Comparison of ENCODE assay signal across 11 cellular contexts in the genomic region with DNA sequence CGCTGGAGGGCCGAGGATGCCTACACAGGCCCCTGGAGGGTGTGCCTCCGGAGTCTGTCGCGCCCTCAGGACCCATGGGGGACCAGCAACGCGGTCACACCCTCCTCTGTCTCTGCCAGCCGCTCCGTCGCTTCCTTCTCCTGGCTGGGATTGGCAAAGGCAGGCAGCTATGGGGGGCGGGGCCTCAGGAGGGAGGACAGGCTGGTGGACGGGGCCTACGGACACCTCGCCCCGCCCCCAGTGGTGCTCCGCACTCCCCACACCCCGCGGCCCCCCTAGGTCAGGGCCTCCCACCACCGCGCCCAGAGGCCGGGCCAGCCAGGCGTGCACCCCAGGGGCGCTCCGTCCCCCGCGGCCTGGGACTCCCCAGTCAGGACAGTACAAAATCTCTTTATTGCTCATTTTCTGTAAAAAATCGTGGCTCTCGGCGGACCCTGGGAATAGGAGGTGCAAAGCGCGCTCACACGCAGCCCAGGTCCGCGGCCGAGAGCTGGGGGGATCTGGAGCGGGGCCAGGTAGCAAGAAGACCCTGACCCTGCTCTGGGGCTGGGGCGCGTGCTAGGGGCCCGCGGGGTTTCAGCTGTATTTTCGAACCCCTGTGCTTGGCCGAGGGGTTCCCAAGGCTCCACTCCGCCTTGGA. TPM values are rescaled to one million over a fixed set of nuclear protein-coding genes. Genes with fewer than 3 reads are reported as not detected.
DNase-seq lines count a peak whose midpoint lies in the region; ATAC-seq and TF ChIP-seq lines count a peak whose summit lies in the region.
"Not testable (repeated sequence)": the region's sequence is repeated elsewhere in the genome, so short reads cannot be mapped to it uniquely, and the experiment has no call there.
"Had no signal": no experiment of that assay in that cellular context is flagged by ENCODE, and none has a peak within 500 bp of the region (broad histone marks: within the 10 kb centered on the region; RNA-seq: fewer than 3 reads in every experiment).

No MANE protein-coding gene starts in this region.

- H3K27me3 Mint-ChIP-seq in type B pancreatic cell = peaks cover 16% of the 10 kb centered on the region

- H3K4me1 ChIP-seq in adipocyte (ENCODE audit: control insufficient read depth, insufficient read depth, low read length); psoas muscle: not testable (repeated sequence)

- not testable (repeated sequence) for H3K27ac ChIP-seq in psoas muscle

- peak overlapping the region; percentile 82 for H3K4me3 Mint-ChIP-seq in type B pancreatic cell

- not testable (repeated sequence) for TF ChIP-seq CTCF in epithelial cell of proximal tubule (conservative IDR thresholded peaks at IDR 0.05; ENCODE audit: low read depth, low read length); psoas muscle (IDR thresholded peaks at IDR 0.05); type B pancreatic cell (conservative IDR thresholded peaks at IDR 0.05)

- H3K9me3 ChIP-seq in adipocyte (ENCODE audit: control insufficient read depth, low read length); psoas muscle: not testable (repeated sequence)

- H3K27me3 ChIP-seq in adipocyte (replicated peaks; ENCODE audit: control insufficient read depth, insufficient read depth, low read length) = not testable (repeated sequence)
- H3K27me3 ChIP-seq in psoas muscle (ENCODE audit: insufficient read depth in 3 of 3, low read length in 2 of 3) = peaks cover 0 to 14% (median 0%) of the 10 kb centered on the region in 3 donors

- not testable (repeated sequence) for H3K27ac Mint-ChIP-seq in type B pancreatic cell

- H3K9me3 Mint-ChIP-seq in type B pancreatic cell = not testable (repeated sequence)

- H3K36me3 Mint-ChIP-seq in type B pancreatic cell = not testable (repeated sequence)

- peak overlapping the region; percentile 17 for H3K4me3 ChIP-seq in adipocyte (ENCODE audit: low read length)
- H3K4me3 ChIP-seq in epithelial cell of proximal tubule (ENCODE audit: low read depth, low read length) = peak overlapping the region; percentile 51
- peak overlapping the region; percentile 65 for H3K4me3 ChIP-seq in psoas muscle

- ATAC-seq in psoas muscle = not testable (repeated sequence)

- H3K9ac ChIP-seq in adipocyte (ENCODE audit: low read length) = not testable (repeated sequence)

- WGBS in psoas muscle, 3 donors = 2 to 3% (median 3%) methylated on average over 31 to 43 of the region's 43 CpGs

- not testable (repeated sequence) for H3K36me3 ChIP-seq in adipocyte (ENCODE audit: control insufficient read depth, insufficient read depth, low read length, severe bottlenecking); psoas muscle (ENCODE audit: insufficient read depth in 1 of 2, low read depth in 1 of 2)

- intact Hi-C loops in psoas muscle (cut with DNase I) = not testable (repeated sequence)

- H3K4me1 Mint-ChIP-seq in type B pancreatic cell (ENCODE audit: unreplicated experiment) = not testable (repeated sequence)

- DNase-seq in DMS53 (lab: John Stamatoyannopoulos, UW) (peak; percentile 71), NCI-H2081 (lab: John Stamatoyannopoulos, UW) (peak; percentile 26 to 27), adipocyte (ENCODE audit: low read depth) (peak; percentile 75), hepatic stellate cell (ENCODE audit: low spot score) (peak; percentile 73), medulla oblongata (ENCODE audit: extremely low spot score) (peak; percentile 37), psoas muscle (peak in 1 of 2 donors; percentile 61)
- not testable (repeated sequence) for DNase-seq in epithelial cell of proximal tubule (ENCODE audit: low read depth); type B pancreatic cell (ENCODE audit: extremely low spot score, unreplicated experiment)

RNA-seq across cellular contexts. Expression of gene FRG2C, which starts 45.3 kb away (rescaled TPM):
- not detected in 2 replicates for total RNA-seq in epithelial cell of proximal tubule
- total RNA-seq in psoas muscle = not detected
- polyA plus RNA-seq in psoas muscle = not detected
- not detected in 2 replicates for total RNA-seq in type B pancreatic cell (ENCODE audit: low replicate concordance)
- total RNA-seq: CD4-positive, alpha-beta memory T cell; glomerular endothelial cell; naive thymus-derived CD4-positive, alpha-beta T cell had no signal
- polyA plus RNA-seq: CD4-positive, alpha-beta memory T cell; naive thymus-derived CD4-positive, alpha-beta T cell had no signal
